ENCODE assay signal across 1 cellular context in the genomic region with DNA sequence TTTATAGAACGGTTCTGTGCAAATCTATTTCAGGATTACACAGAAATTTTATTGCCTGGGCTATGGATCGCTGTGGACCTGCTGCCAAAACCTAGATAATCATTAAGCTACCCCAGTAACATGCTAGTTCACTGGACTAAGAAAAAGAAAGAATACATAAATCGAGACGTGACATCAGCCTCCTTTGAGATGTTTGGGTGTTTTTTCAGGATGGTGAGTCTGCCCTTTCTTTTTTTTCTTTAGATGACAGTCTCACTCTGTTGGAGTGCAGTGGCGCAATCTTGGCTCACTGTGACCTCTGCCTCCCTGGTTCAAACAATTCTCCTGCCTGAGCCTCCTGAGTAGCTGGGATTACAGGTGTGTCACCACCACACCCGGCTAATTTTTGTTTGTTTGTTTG.
TF ChIP-seq lines count a peak whose summit lies in the region.

No MANE protein-coding gene starts in this region.

TF ChIP-seq in GM12878, 131 proteins besides CTCF, POLR2A, EP300 and RAD21:
- TF ChIP-seq ZNF384 (IDR thresholded peaks at IDR 0.05; ENCODE audit: borderline replicate concordance, low read depth, low read length) (no peak), IKZF2 (IDR thresholded peaks at IDR 0.05) (0 out of 4 replicates have a peak, but pooled peaks of 1 of the 2 experiments have one; percentile 11), EED (IDR thresholded peaks at IDR 0.05; ENCODE audit: low read depth) (no peak), ATF7 (IDR thresholded peaks at IDR 0.05; ENCODE audit: low read depth) (peak; percentile 26), NR2F1 (conservative IDR thresholded peaks at IDR 0.05) (peak; percentile 29; the same call in 1 of the 2 replicates), TARDBP (IDR thresholded peaks at IDR 0.05; ENCODE audit: borderline replicate concordance) (no peak), SIN3A (IDR thresholded peaks at IDR 0.05; ENCODE audit: low read depth, low read length) (no peak), MTA3 (IDR thresholded peaks at IDR 0.05; ENCODE audit: borderline replicate concordance, low read length) (no peak), RCOR1 (conservative IDR thresholded peaks at IDR 0.05; ENCODE audit: low read depth, low read length) (no peak), NR2C1 (IDR thresholded peaks at IDR 0.05) (no peak)
- TF ChIP-seq, protein P1, sequence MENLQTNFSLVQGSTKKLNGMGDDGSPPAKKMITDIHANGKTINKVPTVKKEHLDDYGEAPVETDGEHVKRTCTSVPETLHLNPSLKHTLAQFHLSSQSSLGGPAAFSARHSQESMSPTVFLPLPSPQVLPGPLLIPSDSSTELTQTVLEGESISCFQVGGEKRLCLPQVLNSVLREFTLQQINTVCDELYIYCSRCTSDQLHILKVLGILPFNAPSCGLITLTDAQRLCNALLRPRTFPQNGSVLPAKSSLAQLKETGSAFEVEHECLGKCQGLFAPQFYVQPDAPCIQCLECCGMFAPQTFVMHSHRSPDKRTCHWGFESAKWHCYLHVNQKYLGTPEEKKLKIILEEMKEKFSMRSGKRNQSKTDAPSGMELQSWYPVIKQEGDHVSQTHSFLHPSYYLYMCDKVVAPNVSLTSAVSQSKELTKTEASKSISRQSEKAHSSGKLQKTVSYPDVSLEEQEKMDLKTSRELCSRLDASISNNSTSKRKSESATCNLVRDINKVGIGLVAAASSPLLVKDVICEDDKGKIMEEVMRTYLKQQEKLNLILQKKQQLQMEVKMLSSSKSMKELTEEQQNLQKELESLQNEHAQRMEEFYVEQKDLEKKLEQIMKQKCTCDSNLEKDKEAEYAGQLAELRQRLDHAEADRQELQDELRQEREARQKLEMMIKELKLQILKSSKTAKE (IDR thresholded peaks at IDR 0.05; ENCODE audit: low read depth, poor library complexity, severe bottlenecking), result peak; percentile 17
- TF ChIP-seq, protein P2, sequence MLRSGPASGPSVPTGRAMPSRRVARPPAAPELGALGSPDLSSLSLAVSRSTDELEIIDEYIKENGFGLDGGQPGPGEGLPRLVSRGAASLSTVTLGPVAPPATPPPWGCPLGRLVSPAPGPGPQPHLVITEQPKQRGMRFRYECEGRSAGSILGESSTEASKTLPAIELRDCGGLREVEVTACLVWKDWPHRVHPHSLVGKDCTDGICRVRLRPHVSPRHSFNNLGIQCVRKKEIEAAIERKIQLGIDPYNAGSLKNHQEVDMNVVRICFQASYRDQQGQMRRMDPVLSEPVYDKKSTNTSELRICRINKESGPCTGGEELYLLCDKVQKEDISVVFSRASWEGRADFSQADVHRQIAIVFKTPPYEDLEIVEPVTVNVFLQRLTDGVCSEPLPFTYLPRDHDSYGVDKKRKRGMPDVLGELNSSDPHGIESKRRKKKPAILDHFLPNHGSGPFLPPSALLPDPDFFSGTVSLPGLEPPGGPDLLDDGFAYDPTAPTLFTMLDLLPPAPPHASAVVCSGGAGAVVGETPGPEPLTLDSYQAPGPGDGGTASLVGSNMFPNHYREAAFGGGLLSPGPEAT (IDR thresholded peaks at IDR 0.05; ENCODE audit: low read depth), result no peak
- TF ChIP-seq, protein P3, sequence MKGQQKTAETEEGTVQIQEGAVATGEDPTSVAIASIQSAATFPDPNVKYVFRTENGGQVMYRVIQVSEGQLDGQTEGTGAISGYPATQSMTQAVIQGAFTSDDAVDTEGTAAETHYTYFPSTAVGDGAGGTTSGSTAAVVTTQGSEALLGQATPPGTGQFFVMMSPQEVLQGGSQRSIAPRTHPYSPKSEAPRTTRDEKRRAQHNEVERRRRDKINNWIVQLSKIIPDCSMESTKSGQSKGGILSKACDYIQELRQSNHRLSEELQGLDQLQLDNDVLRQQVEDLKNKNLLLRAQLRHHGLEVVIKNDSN (IDR thresholded peaks at IDR 0.05; ENCODE audit: borderline replicate concordance, extremely low read length, insufficient read depth, low read depth, low read length), result no peak
- TF ChIP-seq, protein P4, sequence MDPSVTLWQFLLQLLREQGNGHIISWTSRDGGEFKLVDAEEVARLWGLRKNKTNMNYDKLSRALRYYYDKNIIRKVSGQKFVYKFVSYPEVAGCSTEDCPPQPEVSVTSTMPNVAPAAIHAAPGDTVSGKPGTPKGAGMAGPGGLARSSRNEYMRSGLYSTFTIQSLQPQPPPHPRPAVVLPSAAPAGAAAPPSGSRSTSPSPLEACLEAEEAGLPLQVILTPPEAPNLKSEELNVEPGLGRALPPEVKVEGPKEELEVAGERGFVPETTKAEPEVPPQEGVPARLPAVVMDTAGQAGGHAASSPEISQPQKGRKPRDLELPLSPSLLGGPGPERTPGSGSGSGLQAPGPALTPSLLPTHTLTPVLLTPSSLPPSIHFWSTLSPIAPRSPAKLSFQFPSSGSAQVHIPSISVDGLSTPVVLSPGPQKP (IDR thresholded peaks at IDR 0.05; ENCODE audit: low read depth, low read length), result no peak
TF ChIP-seq in GM12878: peak in this region for 4.
